36 cellular contexts compared by ENCODE assay signal in the genomic region with DNA sequence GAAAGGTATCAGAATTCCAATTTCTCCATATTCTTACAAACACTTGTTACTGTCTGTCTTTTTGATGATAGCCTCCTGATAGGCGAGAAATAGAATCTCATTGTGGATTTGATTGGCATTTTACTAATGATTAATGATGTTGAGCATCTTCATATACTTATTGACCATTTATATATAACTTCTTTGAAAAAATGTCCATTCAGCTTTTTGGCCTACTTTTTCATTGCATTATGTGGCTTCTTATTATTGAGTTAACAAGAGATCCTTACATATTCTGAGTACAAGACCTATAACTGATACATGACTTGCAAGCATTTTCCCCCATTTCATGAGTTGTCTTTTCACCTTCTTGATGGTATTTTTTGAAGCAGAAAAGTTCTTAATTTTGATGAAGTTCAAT. TPM values are rescaled to one million over a fixed set of nuclear protein-coding genes. Genes with fewer than 3 reads are reported as not detected.
"Had no signal": no experiment of that assay in that cellular context is flagged by ENCODE, and none has a peak within 500 bp of the region (broad histone marks: within the 10 kb centered on the region; RNA-seq: fewer than 3 reads in every experiment).

No MANE protein-coding gene starts in this region.

- ATAC-seq: activated CD4-positive, alpha-beta T cell treated with anti-CD3 and anti-CD28 coated beads for 36 hours; activated CD4-positive, CD25-positive, alpha-beta regulatory T cell treated with anti-CD3 and anti-CD28 coated beads, Interleukin-2, amount 50 U/mL, for 24 hours; activated CD8-positive, alpha-beta memory T cell treated with anti-CD3 and anti-CD28 coated beads, Interleukin-2, amount 10 ng/mL, durations not matched to agents 7 days and 5 days; activated CD8-positive, alpha-beta T cell treated with anti-CD3 and anti-CD28 coated beads, Interleukin-2, amount 10 ng/mL, durations not matched to agents 7 days and 5 days; activated naive CD8-positive, alpha-beta T cell treated with anti-CD3 and anti-CD28 coated beads, Interleukin-2, amount 50 U/mL, for 24 hours; body of pancreas; WTC11 had no signal

- H3K4me3 Mint-ChIP-seq: activated CD4-positive, alpha-beta memory T cell treated with anti-CD3 and anti-CD28 coated beads, Interleukin-2, amount 10 ng/mL, durations not matched to agents 7 days and 5 days; activated CD4-positive, alpha-beta T cell treated with anti-CD3 and anti-CD28 coated beads for 36 hours; activated CD4-positive, alpha-beta T cell treated with anti-CD3 and anti-CD28 coated beads, Interleukin-2, amount 10 ng/mL, durations not matched to agents 7 days and 5 days; activated CD8-positive, alpha-beta memory T cell treated with anti-CD3 and anti-CD28 coated beads, Interleukin-2, amount 10 ng/mL, durations not matched to agents 7 days and 5 days; activated CD8-positive, alpha-beta T cell treated with anti-CD3 and anti-CD28 coated beads, Interleukin-2, amount 10 ng/mL, durations not matched to agents 7 days and 5 days; activated naive CD4-positive, alpha-beta T cell treated with anti-CD3 and anti-CD28 coated beads, Interleukin-2, amount 10 ng/mL, durations not matched to agents 7 days and 5 days; activated naive CD4-positive, alpha-beta T cell treated with anti-CD3 and anti-CD28 coated beads, Interleukin-2, amount 50 U/mL, for 24 hours; activated naive CD8-positive, alpha-beta T cell; activated naive CD8-positive, alpha-beta T cell treated with anti-CD3 and anti-CD28 coated beads, Interleukin-2, amount 10 ng/mL, durations not matched to agents 7 days and 5 days; activated naive CD8-positive, alpha-beta T cell treated with anti-CD3 and anti-CD28 coated beads, Interleukin-2, amount 50 U/mL, for 24 hours; activated T-cell treated with anti-CD3 and anti-CD28 coated beads, Interleukin-2, amount 50 U/mL, for 24 hours; T-helper 1 cell treated with Interleukin-12 subunit alpha and Interleukin-12 subunit beta and Interleukin-4 antibody, amounts not matched to agents 30 μg/mL and 1 μg/mL, for 36 hours; T-helper 2 cell treated with Interferon-gamma antibody and Interleukin-4, amounts not matched to agents 5 μg/mL and 100 μg/mL, for 36 hours; WTC11 had no signal

- H3K27ac Mint-ChIP-seq: activated CD4-positive, alpha-beta memory T cell treated with anti-CD3 and anti-CD28 coated beads, Interleukin-2, amount 10 ng/mL, durations not matched to agents 7 days and 5 days; activated CD4-positive, alpha-beta T cell treated with anti-CD3 and anti-CD28 coated beads for 36 hours; activated CD4-positive, alpha-beta T cell treated with anti-CD3 and anti-CD28 coated beads, Interleukin-2, amount 10 ng/mL, durations not matched to agents 7 days and 5 days; activated CD8-positive, alpha-beta memory T cell treated with anti-CD3 and anti-CD28 coated beads, Interleukin-2, amount 10 ng/mL, durations not matched to agents 7 days and 5 days; activated CD8-positive, alpha-beta T cell treated with anti-CD3 and anti-CD28 coated beads, Interleukin-2, amount 10 ng/mL, durations not matched to agents 7 days and 5 days; activated naive CD4-positive, alpha-beta T cell treated with anti-CD3 and anti-CD28 coated beads, Interleukin-2, amount 10 ng/mL, durations not matched to agents 7 days and 5 days; activated naive CD4-positive, alpha-beta T cell treated with anti-CD3 and anti-CD28 coated beads, Interleukin-2, amount 50 U/mL, for 24 hours; activated naive CD8-positive, alpha-beta T cell; activated naive CD8-positive, alpha-beta T cell treated with anti-CD3 and anti-CD28 coated beads, Interleukin-2, amount 10 ng/mL, durations not matched to agents 7 days and 5 days; activated naive CD8-positive, alpha-beta T cell treated with anti-CD3 and anti-CD28 coated beads, Interleukin-2, amount 50 U/mL, for 24 hours; activated T-cell treated with anti-CD3 and anti-CD28 coated beads, Interleukin-2, amount 50 U/mL, for 24 hours; activated T-helper 2 cell treated with anti-CD3 and anti-CD28 coated beads, Interferon-gamma antibody, Interleukin-2, Interleukin-4, amounts not matched to agents 10 μg/mL and 5 μg/mL and 100 μg/mL, durations not matched to agents 14 hours and 24 hours and 36 hours; T-helper 1 cell treated with Interleukin-12 subunit alpha and Interleukin-12 subunit beta and Interleukin-4 antibody, amounts not matched to agents 30 μg/mL and 1 μg/mL, for 36 hours; T-helper 2 cell treated with Interferon-gamma antibody and Interleukin-4, amounts not matched to agents 5 μg/mL and 100 μg/mL, for 36 hours; WTC11 had no signal

- H3K27me3 ChIP-seq: ascending aorta, body of pancreas, brain microvascular endothelial cell, breast epithelium had no signal

- DNase-seq: activated CD4-positive, alpha-beta memory T cell treated with anti-CD3 and anti-CD28 coated beads, Interleukin-2, amount 10 ng/mL, durations not matched to agents 7 days and 5 days; activated CD4-positive, alpha-beta T cell treated with anti-CD3 and anti-CD28 coated beads for 1 hour; activated CD4-positive, alpha-beta T cell treated with anti-CD3 and anti-CD28 coated beads for 36 hours; activated CD4-positive, alpha-beta T cell treated with anti-CD3 and anti-CD28 coated beads for 48 hours; activated CD4-positive, alpha-beta T cell treated with anti-CD3 and anti-CD28 coated beads, Interleukin-2, amount 10 ng/mL, durations not matched to agents 7 days and 5 days; activated CD4-positive, alpha-beta T cell treated with anti-CD3 and anti-CD28 coated beads, Interleukin-2, amount 50 U/mL, for 48 hours; activated CD4-positive, CD25-positive, alpha-beta regulatory T cell; activated CD8-positive, alpha-beta memory T cell treated with anti-CD3 and anti-CD28 coated beads for 24 hours; activated CD8-positive, alpha-beta memory T cell treated with anti-CD3 and anti-CD28 coated beads, Interleukin-2, amount 10 ng/mL, durations not matched to agents 7 days and 5 days; activated CD8-positive, alpha-beta memory T cell treated with anti-CD3 and anti-CD28 coated beads, Interleukin-2, amount 50 U/mL, for 48 hours; activated CD8-positive, alpha-beta T cell treated with anti-CD3 and anti-CD28 coated beads, Interleukin-2, amount 10 ng/mL, durations not matched to agents 7 days and 5 days; activated effector memory CD4-positive, alpha-beta T cell treated with Interleukin-2 at 50 U/mL for 16 hours; activated gamma-delta T cell; activated naive CD4-positive, alpha-beta T cell treated with anti-CD3 and anti-CD28 coated beads, Interleukin-2, amount 10 ng/mL, durations not matched to agents 7 days and 5 days; activated naive CD4-positive, alpha-beta T cell treated with Interleukin-2 at 50 U/mL for 16 hours; activated naive CD8-positive, alpha-beta T cell treated with anti-CD3 and anti-CD28 coated beads, Interleukin-2, amount 10 ng/mL, durations not matched to agents 7 days and 5 days; activated naive CD8-positive, alpha-beta T cell treated with anti-CD3 and anti-CD28 coated beads, Interleukin-2, amount 50 U/mL, for 24 hours; activated T-cell treated with anti-CD3 and anti-CD28 coated beads, Interleukin-2, amount 50 U/mL, for 24 hours; activated T-cell treated with anti-CD3 and anti-CD28 coated beads, Interleukin-2, amount 50 U/mL, for 48 hours; amygdala; anterior cingulate cortex; body of pancreas; brain microvascular endothelial cell; central memory CD4-positive, alpha-beta T cell; T-helper 2 cell; T-helper 9 cell; WERI-Rb-1 had no signal

- H3K9me3 ChIP-seq: ascending aorta, body of pancreas, breast epithelium had no signal

- H3K4me1 ChIP-seq: ascending aorta, body of pancreas, breast epithelium had no signal

- H3K36me3 ChIP-seq: ascending aorta, brain microvascular endothelial cell, breast epithelium, WERI-Rb-1 had no signal

- H3K4me1 Mint-ChIP-seq: activated CD4-positive, alpha-beta T cell treated with anti-CD3 and anti-CD28 coated beads for 36 hours; activated naive CD4-positive, alpha-beta T cell treated with anti-CD3 and anti-CD28 coated beads, Interleukin-2, amount 10 ng/mL, durations not matched to agents 7 days and 5 days had no signal

- H3K27me3 Mint-ChIP-seq: activated naive CD4-positive, alpha-beta T cell treated with anti-CD3 and anti-CD28 coated beads, Interleukin-2, amount 50 U/mL, for 24 hours; activated naive CD8-positive, alpha-beta T cell; activated T-cell treated with anti-CD3 and anti-CD28 coated beads, Interleukin-2, amount 50 U/mL, for 24 hours had no signal

- H3K27ac ChIP-seq: ascending aorta, body of pancreas, brain microvascular endothelial cell, breast epithelium, WERI-Rb-1 had no signal

- H3K4me3 ChIP-seq: ascending aorta, body of pancreas, breast epithelium had no signal

- H3K9me3 Mint-ChIP-seq: activated CD4-positive, alpha-beta memory T cell treated with anti-CD3 and anti-CD28 coated beads, Interleukin-2, amount 10 ng/mL, durations not matched to agents 7 days and 5 days; activated CD4-positive, alpha-beta T cell treated with anti-CD3 and anti-CD28 coated beads, Interleukin-2, amount 10 ng/mL, durations not matched to agents 7 days and 5 days; activated naive CD4-positive, alpha-beta T cell treated with anti-CD3 and anti-CD28 coated beads, Interleukin-2, amount 50 U/mL, for 24 hours; activated naive CD8-positive, alpha-beta T cell treated with anti-CD3 and anti-CD28 coated beads, Interleukin-2, amount 10 ng/mL, durations not matched to agents 7 days and 5 days; activated naive CD8-positive, alpha-beta T cell treated with anti-CD3 and anti-CD28 coated beads, Interleukin-2, amount 50 U/mL, for 24 hours; activated T-helper 2 cell treated with anti-CD3 and anti-CD28 coated beads, Interferon-gamma antibody, Interleukin-2, Interleukin-4, amounts not matched to agents 10 μg/mL and 5 μg/mL and 100 μg/mL, durations not matched to agents 14 hours and 24 hours and 36 hours; T-helper 1 cell treated with Interleukin-12 subunit alpha and Interleukin-12 subunit beta and Interleukin-4 antibody, amounts not matched to agents 30 μg/mL and 1 μg/mL, for 36 hours; T-helper 2 cell treated with Interferon-gamma antibody and Interleukin-4, amounts not matched to agents 5 μg/mL and 100 μg/mL, for 36 hours; WTC11 had no signal

- H3K36me3 Mint-ChIP-seq: activated CD8-positive, alpha-beta memory T cell treated with anti-CD3 and anti-CD28 coated beads, Interleukin-2, amount 10 ng/mL, durations not matched to agents 7 days and 5 days; activated naive CD4-positive, alpha-beta T cell treated with anti-CD3 and anti-CD28 coated beads, Interleukin-2, amount 10 ng/mL, durations not matched to agents 7 days and 5 days; activated naive CD4-positive, alpha-beta T cell treated with anti-CD3 and anti-CD28 coated beads, Interleukin-2, amount 50 U/mL, for 24 hours; activated naive CD8-positive, alpha-beta T cell; WTC11 had no signal

RNA-seq across cellular contexts. Expression of a gene that starts 54.6 kb away (rescaled TPM):
- total RNA-seq: activated CD4-positive, alpha-beta memory T cell treated with anti-CD3 and anti-CD28 coated beads, Interleukin-2, amount 10 ng/mL, durations not matched to agents 7 days and 5 days; activated CD4-positive, alpha-beta T cell treated with anti-CD3 and anti-CD28 coated beads, Interleukin-2, amount 10 ng/mL, durations not matched to agents 7 days and 5 days; activated CD8-positive, alpha-beta T cell treated with anti-CD3 and anti-CD28 coated beads, Interleukin-2, amount 10 ng/mL, durations not matched to agents 7 days and 5 days had no signal
